Comparison of ENCODE assay signal across 7 cellular contexts in the genomic region with DNA sequence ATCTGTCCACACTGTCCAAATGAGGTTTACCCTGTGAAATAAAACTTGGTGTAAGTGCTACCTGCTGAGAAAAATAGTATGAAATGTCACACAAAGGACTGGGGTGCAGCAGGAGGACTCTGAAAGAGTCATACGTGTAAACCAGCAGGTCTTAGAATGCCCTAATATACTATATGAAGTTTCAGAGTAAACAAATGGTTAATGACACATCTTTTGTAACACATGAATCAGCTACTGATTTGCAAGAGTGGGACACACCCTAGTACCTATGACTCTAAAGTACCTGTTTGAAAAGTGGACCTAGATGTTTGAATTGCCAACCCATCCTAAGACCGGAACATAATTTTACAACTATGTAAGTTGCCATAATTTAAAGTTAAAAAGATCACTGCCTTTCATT. TPM values are rescaled to one million over a fixed set of nuclear protein-coding genes. Genes with fewer than 3 reads are reported as not detected.
DNase-seq lines count a peak whose midpoint lies in the region; ATAC-seq and TF ChIP-seq lines count a peak whose summit lies in the region.
"Not testable (repeated sequence)": the region's sequence is repeated elsewhere in the genome, so short reads cannot be mapped to it uniquely, and the experiment has no call there.

No MANE protein-coding gene starts in this region.

- DNase-seq in HCT116 (ENCODE audit: low read depth, low spot score); activated T-helper 1 cell treated with anti-CD3 and anti-CD28 coated beads, Interleukin-12 subunit alpha, Interleukin-12 subunit beta, Interleukin-2, Interleukin-4 antibody, amounts not matched to agents 30 ng/mL and 10 ng/mL and 1 ng/mL, durations not matched to agents 14 hours and 24 hours and 36 hours (ENCODE audit: low spot score); activated naive CD8-positive, alpha-beta T cell treated with anti-CD3 and anti-CD28 coated beads, Interleukin-2, amount 50 U/mL, for 24 hours; natural killer cell; stimulated activated naive CD8-positive, alpha-beta T cell treated with anti-CD3 and anti-CD28 coated beads, Interleukin-15, amount 100 ng/mL, for 72 hours: not testable (repeated sequence)

- TF ChIP-seq CTCF in HCT116 (IDR thresholded peaks at IDR 0.05 in 2 of 3, conservative IDR thresholded peaks at IDR 0.05 in 1 of 3; ENCODE audit: borderline replicate concordance in 1 of 3, insufficient read depth in 1 of 3, low read depth in 2 of 3, low read length in 2 of 3); natural killer cell (IDR thresholded peaks at IDR 0.05): not testable (repeated sequence)

- H3K4me1 Mint-ChIP-seq in T-helper 1 cell treated with Interleukin-12 subunit alpha and Interleukin-12 subunit beta and Interleukin-4 antibody, amounts not matched to agents 30 μg/mL and 1 μg/mL, for 36 hours (ENCODE audit: low read depth); activated T-helper 1 cell treated with anti-CD3 and anti-CD28 coated beads, Interleukin-12 subunit alpha, Interleukin-12 subunit beta, Interleukin-2, Interleukin-4 antibody, amounts not matched to agents 30 ng/mL and 10 ng/mL and 1 ng/mL, durations not matched to agents 14 hours and 24 hours and 36 hours (ENCODE audit: low read depth); natural killer cell; stimulated activated naive CD8-positive, alpha-beta T cell treated with anti-CD3 and anti-CD28 coated beads, Interleukin-15, amount 100 ng/mL, for 72 hours: not testable (repeated sequence)
- peaks cover 12% of the 10 kb centered on the region for H3K4me1 Mint-ChIP-seq in activated naive CD8-positive, alpha-beta T cell treated with anti-CD3 and anti-CD28 coated beads, Interleukin-2, amount 50 U/mL, for 24 hours

- BruUV-seq in HCT116 (replicated peaks; lab: Mats Ljungman, UMichigan), result TSS peak; percentile 72

- RAD21 ChIA-PET in HCT116 (lab: Charles Lee; ENCODE audit: low non-redundant PET in 1 of 2, low total read pairs in 2 of 2, uncharacterized antibody in 2 of 2, unreplicated experiment in 2 of 2), result not testable (repeated sequence)

- TF ChIP-seq RAD21 in HCT116 (IDR thresholded peaks at IDR 0.05; ENCODE audit: low read depth), result not testable (repeated sequence)

- not testable (repeated sequence) for H3K4me2 ChIP-seq in HCT116 (ENCODE audit: low read length)

- H3K4me3 Mint-ChIP-seq in T-helper 1 cell treated with Interleukin-12 subunit alpha and Interleukin-12 subunit beta and Interleukin-4 antibody, amounts not matched to agents 30 μg/mL and 1 μg/mL, for 36 hours, result peak overlapping the region; percentile 70
- H3K4me3 Mint-ChIP-seq in activated T-helper 1 cell treated with anti-CD3 and anti-CD28 coated beads, Interleukin-12 subunit alpha, Interleukin-12 subunit beta, Interleukin-2, Interleukin-4 antibody, amounts not matched to agents 30 ng/mL and 10 ng/mL and 1 ng/mL, durations not matched to agents 14 hours and 24 hours and 36 hours, result peak overlapping the region; percentile 32
- not testable (repeated sequence) for H3K4me3 Mint-ChIP-seq in activated naive CD8-positive, alpha-beta T cell treated with anti-CD3 and anti-CD28 coated beads, Interleukin-2, amount 50 U/mL, for 24 hours; stimulated activated naive CD8-positive, alpha-beta T cell treated with anti-CD3 and anti-CD28 coated beads, Interleukin-15, amount 100 ng/mL, for 72 hours
- H3K4me3 Mint-ChIP-seq in natural killer cell, result peak overlapping the region; percentile 42

- H2AFZ ChIP-seq in HCT116 (ENCODE audit: low read depth, low read length, poor library complexity, severe bottlenecking), result not testable (repeated sequence)

- ATAC-seq in HCT116, natural killer cell: not testable (repeated sequence)
- peak; percentile 37 for ATAC-seq in activated naive CD8-positive, alpha-beta T cell treated with anti-CD3 and anti-CD28 coated beads, Interleukin-2, amount 50 U/mL, for 24 hours
- ATAC-seq in esophagus mucosa, result peak; percentile 86
- peak; percentile 52 for ATAC-seq in stimulated activated naive CD8-positive, alpha-beta T cell treated with anti-CD3 and anti-CD28 coated beads, Interleukin-15, amount 100 ng/mL, for 72 hours

- not testable (repeated sequence) for H3K27ac Mint-ChIP-seq in T-helper 1 cell treated with Interleukin-12 subunit alpha and Interleukin-12 subunit beta and Interleukin-4 antibody, amounts not matched to agents 30 μg/mL and 1 μg/mL, for 36 hours; activated T-helper 1 cell treated with anti-CD3 and anti-CD28 coated beads, Interleukin-12 subunit alpha, Interleukin-12 subunit beta, Interleukin-2, Interleukin-4 antibody, amounts not matched to agents 30 ng/mL and 10 ng/mL and 1 ng/mL, durations not matched to agents 14 hours and 24 hours and 36 hours; activated naive CD8-positive, alpha-beta T cell treated with anti-CD3 and anti-CD28 coated beads, Interleukin-2, amount 50 U/mL, for 24 hours; natural killer cell; stimulated activated naive CD8-positive, alpha-beta T cell treated with anti-CD3 and anti-CD28 coated beads, Interleukin-15, amount 100 ng/mL, for 72 hours

- peaks cover 0 to 10% of the 10 kb centered on the region in 2 experiments; a peak in 2 of 4 replicates for H3K4me1 ChIP-seq in HCT116 (ENCODE audit: control insufficient read depth in 1 of 2, insufficient read depth in 2 of 2, low read length in 2 of 2)

- CTCF ChIA-PET in HCT116 (lab: Charles Lee), result not testable (repeated sequence)

- not testable (repeated sequence) for H3K9me3 ChIP-seq in HCT116 (ENCODE audit: control insufficient read depth in 1 of 2, insufficient read depth in 1 of 2, low read depth in 1 of 2, low read length in 2 of 2)

- H4K20me1 ChIP-seq in HCT116 (ENCODE audit: insufficient read depth), result not testable (repeated sequence)

- not testable (repeated sequence) for H3K9me3 Mint-ChIP-seq in T-helper 1 cell treated with Interleukin-12 subunit alpha and Interleukin-12 subunit beta and Interleukin-4 antibody, amounts not matched to agents 30 μg/mL and 1 μg/mL, for 36 hours; activated T-helper 1 cell treated with anti-CD3 and anti-CD28 coated beads, Interleukin-12 subunit alpha, Interleukin-12 subunit beta, Interleukin-2, Interleukin-4 antibody, amounts not matched to agents 30 ng/mL and 10 ng/mL and 1 ng/mL, durations not matched to agents 14 hours and 24 hours and 36 hours; activated naive CD8-positive, alpha-beta T cell treated with anti-CD3 and anti-CD28 coated beads, Interleukin-2, amount 50 U/mL, for 24 hours; natural killer cell; stimulated activated naive CD8-positive, alpha-beta T cell treated with anti-CD3 and anti-CD28 coated beads, Interleukin-15, amount 100 ng/mL, for 72 hours

- H3K27me3 Mint-ChIP-seq in T-helper 1 cell treated with Interleukin-12 subunit alpha and Interleukin-12 subunit beta and Interleukin-4 antibody, amounts not matched to agents 30 μg/mL and 1 μg/mL, for 36 hours (ENCODE audit: low read depth); activated T-helper 1 cell treated with anti-CD3 and anti-CD28 coated beads, Interleukin-12 subunit alpha, Interleukin-12 subunit beta, Interleukin-2, Interleukin-4 antibody, amounts not matched to agents 30 ng/mL and 10 ng/mL and 1 ng/mL, durations not matched to agents 14 hours and 24 hours and 36 hours (ENCODE audit: insufficient read depth); activated naive CD8-positive, alpha-beta T cell treated with anti-CD3 and anti-CD28 coated beads, Interleukin-2, amount 50 U/mL, for 24 hours; natural killer cell (ENCODE audit: low read depth in 2 of 2); stimulated activated naive CD8-positive, alpha-beta T cell treated with anti-CD3 and anti-CD28 coated beads, Interleukin-15, amount 100 ng/mL, for 72 hours: not testable (repeated sequence)

- H3K9me2 ChIP-seq in HCT116 (ENCODE audit: insufficient read depth), result not testable (repeated sequence)

- POLR2A ChIA-PET in HCT116 (lab: Charles Lee), result not testable (repeated sequence)

- H3K27ac ChIP-seq in HCT116 (ENCODE audit: low read depth, low read length), result not testable (repeated sequence)

- H3K79me2 ChIP-seq in HCT116 (ENCODE audit: insufficient read depth, low read length), result peaks cover 15% of the 10 kb centered on the region; the same call in 1 of the 2 replicates

- H3K36me3 Mint-ChIP-seq in T-helper 1 cell treated with Interleukin-12 subunit alpha and Interleukin-12 subunit beta and Interleukin-4 antibody, amounts not matched to agents 30 μg/mL and 1 μg/mL, for 36 hours (ENCODE audit: low read depth); activated naive CD8-positive, alpha-beta T cell treated with anti-CD3 and anti-CD28 coated beads, Interleukin-2, amount 50 U/mL, for 24 hours (ENCODE audit: low read depth); natural killer cell: not testable (repeated sequence)
- H3K36me3 Mint-ChIP-seq in activated T-helper 1 cell treated with anti-CD3 and anti-CD28 coated beads, Interleukin-12 subunit alpha, Interleukin-12 subunit beta, Interleukin-2, Interleukin-4 antibody, amounts not matched to agents 30 ng/mL and 10 ng/mL and 1 ng/mL, durations not matched to agents 14 hours and 24 hours and 36 hours (ENCODE audit: low read depth), result peaks cover 12% of the 10 kb centered on the region

- not testable (repeated sequence) for TF ChIP-seq POLR2A in HCT116 (IDR thresholded peaks at IDR 0.05; ENCODE audit: borderline replicate concordance, extremely low read depth, insufficient read depth, insufficient read length)

- not testable (repeated sequence) for H3K9ac ChIP-seq in HCT116 (ENCODE audit: low read length)

- not testable (repeated sequence) for H3K27me3 ChIP-seq in HCT116 (ENCODE audit: insufficient read depth, low read length)

- intact Hi-C loops in HCT116 (cut with micrococcal nuclease); activated T-helper 1 cell treated with anti-CD3 and anti-CD28 coated beads, Interleukin-12 subunit alpha, Interleukin-12 subunit beta, Interleukin-2, Interleukin-4 antibody, amounts not matched to agents 30 ng/mL and 10 ng/mL and 1 ng/mL, durations not matched to agents 14 hours and 24 hours and 36 hours (cut with micrococcal nuclease); natural killer cell (cut with micrococcal nuclease): not testable (repeated sequence)

- not testable (repeated sequence) for H3K36me3 ChIP-seq in HCT116 (ENCODE audit: control insufficient read depth in 1 of 2, insufficient read depth in 2 of 2, low read length in 2 of 2)

- not testable (repeated sequence) for H3K4me3 ChIP-seq in HCT116 (replicated peaks in 1 of 2; ENCODE audit: low read depth in 1 of 2, low read length in 2 of 2)

RNA-seq across cellular contexts. Expression of gene KANSL1, which starts 29.8 kb away (rescaled TPM):
- total RNA-seq in HCT116 (2021; ENCODE audit: unreplicated experiment) (77.5 TPM), esophagus mucosa (56.2 TPM), natural killer cell (100 to 1,000 TPM; 202 to 240 (median 220) TPM)
- 25.7 and 26.9 TPM in 2 replicates for polyA plus RNA-seq in HCT116 (2012)
- 96.7 and 99.4 TPM in 2 replicates for total RNA-seq in activated T-helper 1 cell treated with anti-CD3 and anti-CD28 coated beads, Interleukin-12 subunit alpha, Interleukin-12 subunit beta, Interleukin-2, Interleukin-4 antibody, amounts not matched to agents 30 ng/mL and 10 ng/mL and 1 ng/mL, durations not matched to agents 14 hours and 24 hours and 36 hours
